In genomic region chr3:64575211-64575844, GRCh38 we compare ENCODE assay signal across 8 cellular contexts.
DNase-seq lines count a peak whose midpoint lies in the region; ATAC-seq and TF ChIP-seq lines count a peak whose summit lies in the region.

No MANE protein-coding gene starts in this region.

- no peak overlapping the region for H2BK15ac ChIP-seq in mesenchymal stem cell (ENCODE audit: low read depth, poor library complexity, severe bottlenecking)

- no peak overlapping the region for H3K4me2 ChIP-seq in mesenchymal stem cell (ENCODE audit: low read length, poor library complexity, severe bottlenecking)

- no peak overlapping the region for H2BK120ac ChIP-seq in mesenchymal stem cell (ENCODE audit: low read depth, low read length)

- H3K9ac ChIP-seq in mesenchymal stem cell (ENCODE audit: low read length), result no peak overlapping the region

- no peak overlapping the region for H3K27ac ChIP-seq in C4-2B
- no peak overlapping the region for H3K27ac ChIP-seq in mesenchymal stem cell (ENCODE audit: low read length, poor library complexity, severe bottlenecking)

- H3K4ac ChIP-seq in mesenchymal stem cell (ENCODE audit: low read depth in 1 of 2, low read length in 2 of 2), result no peak overlapping the region

- ATAC-seq in GM19324 (IDR thresholded peaks at IDR 0.05; ENCODE audit: low FRiP score, unreplicated experiment) (peak; percentile 64), HG03175 (IDR thresholded peaks at IDR 0.05; ENCODE audit: unreplicated experiment) (peak; percentile 91)

- H4K91ac ChIP-seq in mesenchymal stem cell (ENCODE audit: low read length), result no peak overlapping the region

- H3K36me3 ChIP-seq in mesenchymal stem cell (ENCODE audit: control insufficient read depth in 1 of 2, insufficient read depth in 2 of 2, low read depth in 1 of 2, low read length in 2 of 2), result no peaks in the 10 kb centered on the region

- no peaks in the 10 kb centered on the region for H3K4me1 ChIP-seq in mesenchymal stem cell (ENCODE audit: control insufficient read depth, insufficient read depth, low read depth, low read length)

- H2BK12ac ChIP-seq in mesenchymal stem cell (ENCODE audit: low read length in 2 of 2), result no peak overlapping the region

- H2AK5ac ChIP-seq in mesenchymal stem cell (ENCODE audit: low read length, severe bottlenecking), result no peak overlapping the region

- peak; percentile 73 for TF ChIP-seq CTCF in C4-2B (conservative IDR thresholded peaks at IDR 0.05)

- no peak overlapping the region for H3K23ac ChIP-seq in mesenchymal stem cell (ENCODE audit: low read length in 2 of 2)

- H3K14ac ChIP-seq in mesenchymal stem cell (ENCODE audit: low read length in 2 of 2), result no peak overlapping the region

- H2BK5ac ChIP-seq in mesenchymal stem cell (ENCODE audit: low read depth, low read length, poor library complexity, severe bottlenecking), result no peak overlapping the region

- H3K9me3 ChIP-seq in mesenchymal stem cell (ENCODE audit: control insufficient read depth, low read length), result no peaks in the 10 kb centered on the region

- H2AFZ ChIP-seq in mesenchymal stem cell (ENCODE audit: low read depth, low read length), result no peak overlapping the region

- no peak overlapping the region for H3K4me3 ChIP-seq in mesenchymal stem cell (ENCODE audit: insufficient read depth in 1 of 2, low read depth in 1 of 2, low read length in 2 of 2)

- H3K27me3 ChIP-seq in mesenchymal stem cell (ENCODE audit: control insufficient read depth in 1 of 2, insufficient read depth in 1 of 2, low read length in 2 of 2), result peaks cover 0 to 6% of the 10 kb centered on the region in 2 experiments

- H3K18ac ChIP-seq in mesenchymal stem cell (ENCODE audit: low read depth in 1 of 2, low read length in 2 of 2), result no peak overlapping the region

- DNase-seq in amniotic epithelial cell (ENCODE audit: low read depth), result peak; percentile 20
- DNase-seq in mesenchymal stem cell, result peak; percentile 21
- no peak for DNase-seq in NCI-H345 (lab: John Stamatoyannopoulos, UW)
- no peak for DNase-seq in activated CD4-positive, alpha-beta T cell treated with anti-CD3 and anti-CD28 coated beads for 4 hours
- no peak for DNase-seq in DMS79 treated with DMSO at 0.1 percent for 48 hours (lab: John Stamatoyannopoulos, UW)

- H4K8ac ChIP-seq in mesenchymal stem cell (ENCODE audit: low read length), result no peak overlapping the region

- no peaks in the 10 kb centered on the region for H3K79me1 ChIP-seq in mesenchymal stem cell (replicated peaks; ENCODE audit: low read length, poor library complexity, severe bottlenecking)

- no CpG with 5 or more reads among the region's 2 CpGs for WGBS in mesenchymal stem cell

Comparison
In these comparisons a context has a peak if more than half of its experiments do, and no peak if none do; other contexts are left out.
1. DNase-seq: peak in amniotic epithelial cell (single experiment) and mesenchymal stem cell (single experiment); none in NCI-H345 (single experiment), activated CD4-positive, alpha-beta T cell treated with anti-CD3 and anti-CD28 coated beads for 4 hours (0 of 2) and DMS79 treated with DMSO at 0.1 percent for 48 hours (single experiment).